In the genomic region with DNA sequence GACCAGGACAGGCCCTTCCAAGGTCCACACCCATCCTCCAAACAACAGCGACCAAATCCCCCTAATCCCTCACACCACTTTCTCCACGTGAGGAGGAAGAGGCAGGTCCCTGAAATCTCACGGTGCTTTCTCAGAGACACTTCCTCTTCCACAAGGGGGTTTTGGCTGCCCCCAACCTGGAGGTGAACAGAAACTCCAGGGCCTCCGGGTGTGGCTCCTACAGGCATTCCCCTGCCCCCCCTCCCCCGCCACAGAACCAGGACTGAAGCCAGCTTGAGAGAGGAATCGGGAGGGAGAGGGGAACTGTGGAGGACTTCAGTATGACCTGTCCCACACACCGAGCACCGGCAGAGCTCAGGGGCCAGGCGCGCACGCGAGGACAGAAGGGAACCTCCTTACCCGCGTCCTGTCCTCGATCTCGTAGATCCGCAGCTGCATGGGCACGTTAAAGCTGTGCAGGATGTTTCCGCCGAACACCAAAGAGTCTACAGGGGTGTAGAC, we compare ENCODE assay signal across 18 cellular contexts.
DNase-seq lines count a peak whose midpoint lies in the region; ATAC-seq, FAIRE-seq and TF ChIP-seq lines count a peak whose summit lies in the region.
"Had no signal": no experiment of that assay in that cellular context is flagged by ENCODE, and none has a peak within 500 bp of the region (broad histone marks: within the 10 kb centered on the region; RNA-seq: fewer than 3 reads in every experiment).

No MANE protein-coding gene starts in this region.

- no peak overlapping the region for H3K4ac ChIP-seq in IMR-90 (ENCODE audit: low read depth, low read length)
- H3K4ac ChIP-seq in H1 (replicated peaks; ENCODE audit: insufficient read length, low read depth, low read length), result no peak overlapping the region

- H3K79me1 ChIP-seq in IMR-90 (ENCODE audit: low read depth in 1 of 2, low read length in 2 of 2) (peaks cover 0 to 8% of the 10 kb centered on the region in 2 experiments; a peak in 1 of 4 replicates), H1 (ENCODE audit: low read depth, low read length) (peaks cover 15% of the 10 kb centered on the region)

- no peak overlapping the region for H3K18ac ChIP-seq in IMR-90 (ENCODE audit: low read depth, low read length)
- no peak overlapping the region for H3K18ac ChIP-seq in H1 (ENCODE audit: extremely low read depth, low read length)

- no peak for TF ChIP-seq CTCF in IMR-90 (conservative IDR thresholded peaks at IDR 0.05; ENCODE audit: low read depth, low read length)
- TF ChIP-seq CTCF in H1 (IDR thresholded peaks at IDR 0.05; ENCODE audit: control extremely low read depth in 1 of 3, insufficient read depth in 1 of 3, low read depth in 1 of 3, low read length in 3 of 3), result no peak
- TF ChIP-seq CTCF in omental fat pad (IDR thresholded peaks at IDR 0.05), result no peak

- no peak overlapping the region for H2BK120ac ChIP-seq in IMR-90 (ENCODE audit: low read depth, low read length)
- no peak overlapping the region for H2BK120ac ChIP-seq in H1 (replicated peaks; ENCODE audit: low read depth, low read length)

- H4K91ac ChIP-seq in IMR-90 (ENCODE audit: insufficient read depth, low read depth, low read length) (no peak overlapping the region), H1 (replicated peaks; ENCODE audit: insufficient read length, low read length) (no peak overlapping the region)

- H3K36me3 ChIP-seq in IMR-90 (ENCODE audit: control insufficient read depth, insufficient read depth, low read length), result peaks cover 25% of the 10 kb centered on the region
- H3K36me3 ChIP-seq in H1 (ENCODE audit: control insufficient read depth in 2 of 4, insufficient read depth in 4 of 4, low read length in 3 of 4), result peaks cover 9 to 37% (median 20%) of the 10 kb centered on the region in 4 experiments; a peak in 5 of 8 replicates
- H3K36me3 ChIP-seq: uterus had no signal

- H3K27ac ChIP-seq in IMR-90 (ENCODE audit: insufficient read depth, low read length), result no peak overlapping the region
- peak overlapping the region; percentile 40; the same call in 1 of the 2 replicates for H3K27ac ChIP-seq in H1 (ENCODE audit: low read depth, low read length)
- H3K27ac ChIP-seq: suprapubic skin, uterus had no signal

- CTCF ChIA-PET in IMR-90 (lab: Yijun Ruan, JAX) (no interaction called here), H1 (lab: Charles Lee; ENCODE audit: partially characterized antibody) (interaction anchor here (0.8 to 1.1 kb wide), 3 partner anchors 10 to 139 kb away, joined by 3 to 4 read pairs (median 3); no protein-coding TSS in a partner anchor)

- H2AK5ac ChIP-seq in IMR-90 (ENCODE audit: low read depth, low read length), result no peak overlapping the region; the same call in 1 of the 2 replicates
- H2AK5ac ChIP-seq in H1 (ENCODE audit: low read depth, low read length), result no peak overlapping the region

- H2BK15ac ChIP-seq in IMR-90 (ENCODE audit: low read depth, low read length) (no peak overlapping the region), H1 (ENCODE audit: low read length) (no peak overlapping the region)

- intact Hi-C loops in IMR-90 (cut with micrococcal nuclease), result no loop called here

- H2AK9ac ChIP-seq in IMR-90 (replicated peaks; ENCODE audit: low read depth, low read length, poor library complexity), result peak overlapping the region; percentile 65

- H2AFZ ChIP-seq in IMR-90 (replicated peaks; ENCODE audit: low read length, poor library complexity) (no peak overlapping the region), H1 (ENCODE audit: low read length) (no peak overlapping the region)

- H4K20me1 ChIP-seq in IMR-90 (ENCODE audit: insufficient read depth, low read length) (no peaks in the 10 kb centered on the region; the same call in 1 of the 2 replicates), H1 (replicated peaks in 1 of 2; ENCODE audit: control insufficient read depth in 1 of 2, insufficient read depth in 2 of 2, low read length in 2 of 2) (peaks cover 6 to 31% of the 10 kb centered on the region in 2 experiments)

- H3K4me1 ChIP-seq in IMR-90 (ENCODE audit: control insufficient read depth, insufficient read depth, low read length) (no peaks in the 10 kb centered on the region; the same call in 1 of the 2 replicates), H1 (replicated peaks in 1 of 4; ENCODE audit: control insufficient read depth in 3 of 4, insufficient read depth in 4 of 4, low read length in 3 of 4) (peaks cover 0 to 8% (median 0%) of the 10 kb centered on the region in 4 experiments; a peak in 2 of 7 replicates)
- H3K4me1 ChIP-seq: uterus had no signal

- ATAC-seq in IMR-90 (ENCODE audit: low read depth), result no peak
- peak; percentile 42 for ATAC-seq in omental fat pad (ENCODE audit: low FRiP score)

- POLR2A ChIA-PET in IMR-90 (lab: Charles Lee; ENCODE audit: unreplicated experiment) (no interaction called here), H1 (lab: Charles Lee; ENCODE audit: partially characterized antibody) (interaction anchor here (1.1 kb wide), 1 partner anchor 63 kb away, joined by 3 read pairs; no protein-coding TSS in a partner anchor)

- H3K14ac ChIP-seq in IMR-90 (replicated peaks; ENCODE audit: low read depth, low read length), result no peak overlapping the region
- H3K14ac ChIP-seq in H1 (ENCODE audit: insufficient read length), result no peak overlapping the region

- in situ Hi-C loops in IMR-90 (cut with MboI; ENCODE audit: low sequenced_read_pairs), result no loop called here

- no peak for FAIRE-seq in H1 (lab: Jason Lieb, UNC)
- FAIRE-seq: astrocyte, endothelial cell of umbilical vein, small intestine had no signal

- H3K9me3 ChIP-seq in IMR-90 (ENCODE audit: control insufficient read depth, insufficient read depth, low read length) (no peaks in the 10 kb centered on the region), H1 (ENCODE audit: insufficient read depth in 2 of 2, low read depth in 1 of 2, low read length in 1 of 2) (no peaks in the 10 kb centered on the region)
- H3K9me3 ChIP-seq: suprapubic skin, uterus had no signal

- H3K4me3 ChIP-seq in IMR-90 (ENCODE audit: insufficient read depth, low read depth, low read length), result no peak overlapping the region
- no peak overlapping the region for H3K4me3 ChIP-seq in H1 (ENCODE audit: extremely low read depth in 1 of 4, insufficient read depth in 2 of 4, low read depth in 3 of 4, low read length in 4 of 4)
- H3K4me3 ChIP-seq: dorsolateral prefrontal cortex, suprapubic skin, uterus had no signal

- DNase-seq in ELF-1 (ENCODE audit: low read depth, low spot score), result peak; percentile 36
- no peak for DNase-seq in IMR-90
- DNase-seq in H1 (ENCODE audit: low read depth in 1 of 2, low spot score in 2 of 2), result no peak
- DNase-seq in omental fat pad (ENCODE audit: low spot score), result no peak
- DNase-seq in anterior cingulate cortex (lab: John Stamatoyannopoulos, UW), result no peak
- DNase-seq in SKM-1 treated with dmso at 0.1 percent for 144 hours (lab: John Stamatoyannopoulos, UW; ENCODE audit: unreplicated experiment), result no peak
- DNase-seq in NCI-H187 (lab: John Stamatoyannopoulos, UW), result no peak
- DNase-seq: activated CD4-positive, alpha-beta T cell treated with anti-CD3 and anti-CD28 coated beads, Interleukin-2, amount 50 U/mL, for 48 hours; activated CD8-positive, alpha-beta memory T cell treated with anti-CD3 and anti-CD28 coated beads, Interleukin-2, amount 50 U/mL, for 48 hours; dorsolateral prefrontal cortex; NCI-H1092; NCI-H2081; NCI-H226; small intestine; uterus had no signal

- H2BK5ac ChIP-seq in IMR-90 (ENCODE audit: low read depth, low read length, poor library complexity, severe bottlenecking) (no peak overlapping the region), H1 (ENCODE audit: low read depth, low read length) (peak overlapping the region; percentile 68)

- H3K27me3 ChIP-seq in IMR-90 (ENCODE audit: control insufficient read depth, insufficient read depth, low read length), result no peaks in the 10 kb centered on the region
- no peaks in the 10 kb centered on the region; a peak in 1 of 7 replicates for H3K27me3 ChIP-seq in H1 (replicated peaks in 1 of 4; ENCODE audit: control insufficient read depth in 3 of 4, extremely low read depth in 1 of 4, insufficient read depth in 3 of 4, low read length in 3 of 4)
- H3K27me3 ChIP-seq: dorsolateral prefrontal cortex, suprapubic skin, uterus had no signal

- H2BK20ac ChIP-seq in IMR-90 (ENCODE audit: low read depth, low read length), result no peak overlapping the region
- H2BK20ac ChIP-seq in H1 (ENCODE audit: low read length), result no peak overlapping the region

- peaks cover 0 to 35% of the 10 kb centered on the region in 2 experiments; a peak in 2 of 4 replicates for H3K79me2 ChIP-seq in H1 (ENCODE audit: control insufficient read depth in 1 of 2, insufficient read depth in 2 of 2, low read length in 2 of 2)

- H3K9me1 ChIP-seq in IMR-90 (ENCODE audit: insufficient read depth, low read length), result 0 out of 2 replicates have a peak, but pooled peaks cover 3% of the 10 kb centered on the region

- no peak overlapping the region for H3K23ac ChIP-seq in IMR-90 (ENCODE audit: low read depth, low read length)
- H3K23ac ChIP-seq in H1 (ENCODE audit: insufficient read length), result no peak overlapping the region

- H3K56ac ChIP-seq in IMR-90 (ENCODE audit: extremely low read depth, insufficient read depth, low read length), result no peak overlapping the region
- H3K56ac ChIP-seq in H1 (replicated peaks; ENCODE audit: insufficient read length, low read depth, low read length), result no peak overlapping the region

- TF ChIP-seq POLR2A in IMR-90 (IDR thresholded peaks at IDR 0.05; ENCODE audit: low read depth, low read length) (no peak), H1 (IDR thresholded peaks at IDR 0.05; ENCODE audit: control extremely low read depth in 1 of 2, low read depth in 2 of 2, low read length in 2 of 2) (no peak)

- TF ChIP-seq EP300 in H1 (IDR thresholded peaks at IDR 0.05; ENCODE audit: borderline replicate concordance in 1 of 2, low read depth in 2 of 2, low read length in 2 of 2), result no peak

- H3K9ac ChIP-seq in IMR-90 (ENCODE audit: low read depth, low read length) (no peak overlapping the region), H1 (replicated peaks in 1 of 4; ENCODE audit: extremely low read depth in 1 of 4, low read depth in 3 of 4, low read length in 3 of 4) (no peak overlapping the region)

- H3K23me2 ChIP-seq in H1 (ENCODE audit: low read depth, low read length), result no peaks in the 10 kb centered on the region

- peak overlapping the region; percentile 35; the same call in 1 of the 2 replicates for H2BK12ac ChIP-seq in H1 (ENCODE audit: low read depth, low read length)

- H4K8ac ChIP-seq in IMR-90 (ENCODE audit: low read depth in 2 of 2, low read length in 2 of 2), result no peak overlapping the region
- peak overlapping the region; percentile 36; the same call in 1 of the 2 replicates for H4K8ac ChIP-seq in H1 (ENCODE audit: extremely low read depth, insufficient read depth, low read length)

- dilution Hi-C loops in IMR-90 (cut with HindIII; ENCODE audit: low sequenced_read_pairs, unreplicated experiment), result no loop called here

- no TSS peak for BruUV-seq in IMR-90 (replicated peaks; lab: Mats Ljungman, UMichigan)

- 90% methylated on average over 13 of the region's 20 CpGs; no CpG with 5 or more reads in 1 of the 2 experiments for WGBS in IMR-90 (ENCODE audit: extremely low coverage in 2 of 2, insufficient read length in 1 of 2), 2 experiments
- 96% methylated on average over 20 of the region's 20 CpGs; no CpG with 5 or more reads in 1 of the 2 experiments for WGBS in H1 (ENCODE audit: extremely low coverage in 1 of 2, insufficient coverage in 1 of 2, insufficient read length in 1 of 2, insufficient replicate concordance in 2 of 2, low coverage in 1 of 2, low lambda C conversion rate in 2 of 2, missing lambda C conversion rate in 1 of 2), 2 experiments

- TF ChIP-seq RAD21 in IMR-90 (IDR thresholded peaks at IDR 0.05; ENCODE audit: low read length) (no peak), H1 (IDR thresholded peaks at IDR 0.05 in 1 of 2, conservative IDR thresholded peaks at IDR 0.05 in 1 of 2; ENCODE audit: low read depth in 2 of 2, low read length in 2 of 2) (no peak)

- no peak overlapping the region for H3K4me2 ChIP-seq in IMR-90 (ENCODE audit: low read depth, low read length)
- no peak overlapping the region for H3K4me2 ChIP-seq in H1 (ENCODE audit: insufficient read depth in 1 of 2, low read depth in 2 of 2, low read length in 2 of 2)

- H4K5ac ChIP-seq in IMR-90 (ENCODE audit: low read depth, low read length) (no peak overlapping the region), H1 (ENCODE audit: insufficient read length, low read depth, low read length) (no peak overlapping the region)
